In the genomic region with DNA sequence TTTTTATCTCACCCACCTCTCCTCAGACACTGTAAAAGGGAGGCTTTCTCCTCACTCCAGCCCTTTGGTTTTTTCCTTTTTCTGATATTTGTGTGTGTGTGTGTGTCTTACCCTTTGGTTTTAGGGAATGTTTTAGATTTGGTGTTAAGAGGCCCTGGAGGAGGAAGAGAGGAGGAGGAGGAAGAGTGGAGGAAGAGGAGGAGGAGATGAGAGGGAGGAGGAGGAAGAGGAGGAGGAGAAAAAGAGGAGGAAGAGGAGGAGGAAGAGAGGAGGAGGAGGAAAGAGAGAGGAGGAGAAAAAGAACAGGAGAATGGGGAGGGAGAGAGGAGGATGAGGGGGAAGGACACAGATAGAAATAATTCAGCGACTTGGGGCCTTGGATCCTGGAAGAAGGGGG, we compare ENCODE assay signal across 27 cellular contexts. TPM values are rescaled to one million over a fixed set of nuclear protein-coding genes. Genes with fewer than 3 reads are reported as not detected.
DNase-seq lines count a peak whose midpoint lies in the region; ATAC-seq, FAIRE-seq and TF ChIP-seq lines count a peak whose summit lies in the region.
"Had no signal": no experiment of that assay in that cellular context is flagged by ENCODE, and none has a peak within 500 bp of the region (broad histone marks: within the 10 kb centered on the region; RNA-seq: fewer than 3 reads in every experiment).

No MANE protein-coding gene starts in this region.

- H3K27ac Mint-ChIP-seq in brain: peak overlapping the region in 3 of 5 experiments; percentile 33 to 40 (median 36)
- H3K27ac Mint-ChIP-seq: activated CD4-positive, alpha-beta T cell treated with anti-CD3 and anti-CD28 coated beads, Interleukin-2, amount 10 ng/mL, durations not matched to agents 24 days and 14 days; stimulated activated naive B cell treated with anti-CD40 and anti-IgM and Interleukin-4, amounts not matched to agents 10 μg/mL and 1 μg/mL and 100 μg/mL, for 72 hours had no signal

- peak overlapping the region in 1 of 5 experiments; percentile 1 for H3K4me3 Mint-ChIP-seq in brain
- H3K4me3 Mint-ChIP-seq: activated CD4-positive, alpha-beta T cell treated with anti-CD3 and anti-CD28 coated beads, Interleukin-2, amount 10 ng/mL, durations not matched to agents 24 days and 14 days; CD8-positive, alpha-beta memory T cell; stimulated activated naive B cell treated with anti-CD40 and anti-IgM and Interleukin-4, amounts not matched to agents 10 μg/mL and 1 μg/mL and 100 μg/mL, for 72 hours had no signal

- in situ Hi-C loops in gastrocnemius medialis (cut with MboI; ENCODE audit: low sequenced_read_pairs in 4 of 4): no loop called here

- H3K27me3 ChIP-seq in BLaER1 treated with 17β-estradiol and CSF1 and Interleukin-3, amounts not matched to agents 10 nM and 100 nM: no peaks in the 10 kb centered on the region
- no peaks in the 10 kb centered on the region for H3K27me3 ChIP-seq in gastrocnemius medialis
- H3K27me3 ChIP-seq: cardiac muscle cell had no signal

- peaks cover 67% of the 10 kb centered on the region for H3K4me1 Mint-ChIP-seq in brain

- no peak overlapping the region for H3K4me3 ChIP-seq in BLaER1 treated with 17β-estradiol and CSF1 and Interleukin-3, amounts not matched to agents 10 nM and 100 nM
- H3K4me3 ChIP-seq in kidney (ENCODE audit: low read length in 2 of 2) (no peak overlapping the region), gastrocnemius medialis (no peak overlapping the region)
- H3K4me3 ChIP-seq: cardiac muscle cell had no signal

- no peak for TF ChIP-seq POLR2A in gastrocnemius medialis (IDR thresholded peaks at IDR 0.05)

- H3K36me3 ChIP-seq in BLaER1 treated with 17β-estradiol and CSF1 and Interleukin-3, amounts not matched to agents 10 nM and 100 nM: peaks cover 0 to 14% (median 0%) of the 10 kb centered on the region in 11 experiments; a peak in 4 of 22 replicates
- H3K36me3 ChIP-seq in kidney (ENCODE audit: control insufficient read depth in 1 of 2, insufficient read depth in 2 of 2, low read length in 2 of 2): no peaks in the 10 kb centered on the region
- H3K36me3 ChIP-seq in gastrocnemius medialis: no peaks in the 10 kb centered on the region
- H3K36me3 ChIP-seq: cardiac muscle cell had no signal

- no peak for FAIRE-seq in kidney (lab: Jason Lieb, UNC)
- FAIRE-seq: H1, HTR-8/SVneo had no signal

- no peak for ATAC-seq in gastrocnemius medialis
- ATAC-seq in activated CD4-positive, CD25-positive, alpha-beta regulatory T cell treated with anti-CD3 and anti-CD28 coated beads, Interleukin-2, amount 50 U/mL, for 24 hours: no peak
- ATAC-seq: activated naive CD4-positive, alpha-beta T cell treated with anti-CD3 and anti-CD28 coated beads, Interleukin-2, amount 50 U/mL, for 72 hours; stimulated activated naive B cell treated with anti-CD40 and anti-IgM and Interleukin-4, amounts not matched to agents 10 μg/mL and 1 μg/mL and 100 μg/mL, for 72 hours had no signal

- peaks cover 9% of the 10 kb centered on the region for H3K36me3 Mint-ChIP-seq in brain
- H3K36me3 Mint-ChIP-seq: activated naive CD4-positive, alpha-beta T cell treated with anti-CD3 and anti-CD28 coated beads, Interleukin-2, amount 50 U/mL, for 72 hours had no signal

- H3K9me3 ChIP-seq in BLaER1 treated with 17β-estradiol and CSF1 and Interleukin-3, amounts not matched to agents 10 nM and 100 nM (replicated peaks in 1 of 11): no peaks in the 10 kb centered on the region
- no peaks in the 10 kb centered on the region for H3K9me3 ChIP-seq in kidney (ENCODE audit: control insufficient read depth in 1 of 2, low read length in 2 of 2)
- H3K9me3 ChIP-seq in gastrocnemius medialis: no peaks in the 10 kb centered on the region

- H3K4me2 ChIP-seq in BLaER1 treated with 17β-estradiol and CSF1 and Interleukin-3, amounts not matched to agents 10 nM and 100 nM: peak overlapping the region; percentile 82 to 97 (median 92)

- no peaks in the 10 kb centered on the region for H3K27me3 Mint-ChIP-seq in brain
- H3K27me3 Mint-ChIP-seq: activated CD4-positive, alpha-beta T cell treated with anti-CD3 and anti-CD28 coated beads, Interleukin-2, amount 10 ng/mL, durations not matched to agents 24 days and 14 days; CD8-positive, alpha-beta memory T cell; stimulated activated naive B cell treated with anti-CD40 and anti-IgM and Interleukin-4, amounts not matched to agents 10 μg/mL and 1 μg/mL and 100 μg/mL, for 72 hours had no signal

- TF ChIP-seq CTCF in brain (conservative IDR thresholded peaks at IDR 0.05): no peak
- no peak for TF ChIP-seq CTCF in kidney (IDR thresholded peaks at IDR 0.05; ENCODE audit: borderline replicate concordance, extremely low read depth, insufficient read depth)
- no peak for TF ChIP-seq CTCF in gastrocnemius medialis (IDR thresholded peaks at IDR 0.05 in 4 of 5, conservative IDR thresholded peaks at IDR 0.05 in 1 of 5)

- peaks cover 73 to 90% (median 85%) of the 10 kb centered on the region in 10 experiments for H3K4me1 ChIP-seq in BLaER1 treated with 17β-estradiol and CSF1 and Interleukin-3, amounts not matched to agents 10 nM and 100 nM
- H3K4me1 ChIP-seq in kidney (ENCODE audit: control insufficient read depth in 1 of 2, insufficient read depth in 1 of 2, low read depth in 1 of 2, low read length in 2 of 2) (peaks cover 40 to 43% of the 10 kb centered on the region in 2 donors), gastrocnemius medialis (peaks cover 53 to 55% of the 10 kb centered on the region in 2 donors)

- DNase-seq in kidney (no peak), gastrocnemius medialis (no peak), DMS79 treated with DMSO at 0.1 percent for 48 hours (lab: John Stamatoyannopoulos, UW) (no peak), ecto neural progenitor cell (ENCODE audit: low spot score) (no peak)
- DNase-seq: activated CD4-positive, alpha-beta T cell treated with anti-CD3 and anti-CD28 coated beads, Interleukin-2, amount 10 ng/mL, durations not matched to agents 24 days and 14 days; activated effector memory CD4-positive, alpha-beta T cell treated with Interleukin-2 at 50 U/mL for 16 hours; activated T-cell treated with anti-CD3 and anti-CD28 coated beads, Interleukin-2, amount 50 U/mL, for 1 hour; CD8-positive, alpha-beta memory T cell; EL; mesendoderm; NCI-H1092; NCI-H1694; NCI-H446; NCI-H774; stimulated activated naive B cell treated with anti-CD40 and anti-IgM and Interleukin-4, amounts not matched to agents 10 μg/mL and 1 μg/mL and 100 μg/mL, for 72 hours; T-helper 9 cell had no signal

- H3K9me3 Mint-ChIP-seq in brain: peaks cover 0 to 6% (median 3%) of the 10 kb centered on the region in 5 experiments
- H3K9me3 Mint-ChIP-seq: activated CD4-positive, alpha-beta T cell treated with anti-CD3 and anti-CD28 coated beads, Interleukin-2, amount 10 ng/mL, durations not matched to agents 24 days and 14 days; activated naive CD4-positive, alpha-beta T cell treated with anti-CD3 and anti-CD28 coated beads, Interleukin-2, amount 50 U/mL, for 72 hours; CD8-positive, alpha-beta memory T cell had no signal

- H4K20me1 ChIP-seq in BLaER1 treated with 17β-estradiol and CSF1 and Interleukin-3, amounts not matched to agents 10 nM and 100 nM: peaks cover 41 to 92% (median 67%) of the 10 kb centered on the region in 11 experiments; a peak in 21 of 22 replicates

- H3K9ac ChIP-seq in BLaER1 treated with 17β-estradiol and CSF1 and Interleukin-3, amounts not matched to agents 10 nM and 100 nM: peak overlapping the region in 4 of 11 experiments; percentile 5 to 46 (median 30); a peak in 3 of 22 replicates
- H3K9ac ChIP-seq in kidney (ENCODE audit: low read length in 2 of 2): peak overlapping the region in 1 of 2 donors; percentile 46

- 0 out of 22 replicates have a peak overlapping the region, but pooled peaks of 1 of the 11 experiments have one; percentile 25 for H3K27ac ChIP-seq in BLaER1 treated with 17β-estradiol and CSF1 and Interleukin-3, amounts not matched to agents 10 nM and 100 nM
- H3K27ac ChIP-seq in kidney (ENCODE audit: low read depth in 2 of 2, low read length in 2 of 2) (peak overlapping the region; percentile 11 to 55), gastrocnemius medialis (peak overlapping the region in 3 of 4 donors; percentile 71 to 82 (median 81))
- H3K27ac ChIP-seq: VCaP had no signal

- intact Hi-C loops in kidney (cut with DNase I): no loop called here
- intact Hi-C loops in gastrocnemius medialis (cut with DNase I; ENCODE audit: low total_unique reads): no loop called here

RNA-seq across cellular contexts. Expression of a gene that starts 10.5 kb away (rescaled TPM):
- 10.9 TPM for polyA plus RNA-seq in brain (ENCODE audit: insufficient read depth, low read depth, low replicate concordance)
- 16.1 TPM for total RNA-seq in kidney
- polyA plus RNA-seq in kidney (ENCODE audit: insufficient read depth, low read depth, low replicate concordance): 5.6 TPM
- total RNA-seq in gastrocnemius medialis: 10 to 100 TPM in 1 of 4 donors, 1 to 10 TPM in 3; 5.2 to 12.0 (median 7.3) TPM

RNA-seq across cellular contexts. Expression of a gene that starts 34.7 kb away (rescaled TPM):
- 124 TPM for polyA plus RNA-seq in brain (ENCODE audit: insufficient read depth, low read depth, low replicate concordance)
- 5.9 TPM for total RNA-seq in kidney
- 1.5 TPM for polyA plus RNA-seq in kidney (ENCODE audit: insufficient read depth, low read depth, low replicate concordance)
- 1 to 10 TPM in 1 of 4 donors, under 1 TPM in 2, not detected in 1; 0.20 to 2.1 (median 0.36) TPM for total RNA-seq in gastrocnemius medialis
- total RNA-seq: activated CD4-positive, alpha-beta T cell treated with anti-CD3 and anti-CD28 coated beads, Interleukin-2, amount 10 ng/mL, durations not matched to agents 24 days and 14 days; activated CD8-positive, alpha-beta memory T cell treated with anti-CD3 and anti-CD28 coated beads for 36 hours; CD8-positive, alpha-beta memory T cell; dermis microvascular lymphatic vessel endothelial cell had no signal
- polyA plus RNA-seq: CD8-positive, alpha-beta memory T cell had no signal

RNA-seq across cellular contexts. Expression of a gene that starts 36.1 kb away (rescaled TPM):
- 29.6 TPM for polyA plus RNA-seq in brain (ENCODE audit: insufficient read depth, low read depth, low replicate concordance)
- total RNA-seq in kidney: 26.8 TPM
- 10.9 TPM for polyA plus RNA-seq in kidney (ENCODE audit: insufficient read depth, low read depth, low replicate concordance)
- 1 to 10 TPM; 2.8 to 8.8 (median 3.7) TPM for total RNA-seq in gastrocnemius medialis

RNA-seq across cellular contexts. Expression of a gene that starts 40.8 kb away (rescaled TPM):
- polyA plus RNA-seq in brain (ENCODE audit: insufficient read depth, low read depth, low replicate concordance) (22.2 TPM), kidney (ENCODE audit: insufficient read depth, low read depth, low replicate concordance) (6.6 TPM)
- total RNA-seq in kidney (28.9 TPM), gastrocnemius medialis (10 to 100 TPM; 14.9 to 61.6 (median 35.3) TPM)
- total RNA-seq: activated CD4-positive, alpha-beta T cell treated with anti-CD3 and anti-CD28 coated beads, Interleukin-2, amount 10 ng/mL, durations not matched to agents 24 days and 14 days; activated naive CD4-positive, alpha-beta T cell treated with anti-CD3 and anti-CD28 coated beads, Interleukin-2, amount 50 U/mL, for 72 hours; CD8-positive, alpha-beta memory T cell; pulmonary artery endothelial cell had no signal
- polyA plus RNA-seq: CD8-positive, alpha-beta memory T cell had no signal

RNA-seq across cellular contexts. Expression of a gene that starts 58.8 kb away (rescaled TPM):
- polyA plus RNA-seq in brain (ENCODE audit: insufficient read depth, low read depth, low replicate concordance) (32.9 TPM), kidney (ENCODE audit: insufficient read depth, low read depth, low replicate concordance) (104 TPM)
- total RNA-seq in kidney (56.9 TPM), gastrocnemius medialis (100 to 1,000 TPM; 163 to 337 (median 187) TPM)
